26 cellular contexts compared by ENCODE assay signal in the genomic region with DNA sequence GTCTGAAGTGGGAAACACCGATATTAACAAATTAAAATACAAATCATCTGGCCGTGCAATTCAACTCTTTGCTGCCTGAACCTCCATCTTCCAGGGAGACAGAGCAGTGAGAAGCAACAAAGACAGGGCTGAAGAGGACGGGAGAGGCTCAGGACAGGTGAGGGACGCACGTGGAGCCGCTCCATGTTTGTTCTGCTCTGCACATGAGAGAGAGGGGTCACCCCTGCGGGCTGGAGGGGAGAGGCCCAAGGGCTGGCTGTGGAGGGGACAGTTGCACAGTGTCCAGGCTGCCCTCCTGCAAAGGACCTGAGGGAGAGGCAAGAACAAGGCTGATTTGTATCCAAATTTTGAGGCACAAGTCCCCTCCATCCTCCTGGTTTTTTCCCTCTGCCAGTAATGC. TPM values are rescaled to one million over a fixed set of nuclear protein-coding genes. Genes with fewer than 3 reads are reported as not detected.
DNase-seq lines count a peak whose midpoint lies in the region; ATAC-seq and TF ChIP-seq lines count a peak whose summit lies in the region.
"Had no signal": no experiment of that assay in that cellular context is flagged by ENCODE, and none has a peak within 500 bp of the region (broad histone marks: within the 10 kb centered on the region; RNA-seq: fewer than 3 reads in every experiment).

No MANE protein-coding gene starts in this region.

- no peaks in the 10 kb centered on the region for H3K36me3 ChIP-seq in BE2C

- TF ChIP-seq CTCF in VCaP (conservative IDR thresholded peaks at IDR 0.05) (no peak), BE2C (IDR thresholded peaks at IDR 0.05; ENCODE audit: low read depth, low read length) (no peak)

- H3K4me3 ChIP-seq in BE2C (ENCODE audit: low read depth, low read length), result no peak overlapping the region

- DNase-seq in caudate nucleus (lab: John Stamatoyannopoulos, UW) (no peak), substantia nigra (lab: John Stamatoyannopoulos, UW) (no peak), BE2C (no peak)
- DNase-seq in activated CD4-positive, CD25-positive, alpha-beta regulatory T cell treated with anti-CD3 and anti-CD28 coated beads, Interleukin-2, amount 50 U/mL, for 72 hours, result no peak
- DNase-seq: CD4-positive, CD25-positive, alpha-beta regulatory T cell; EL; GF-D8; H7; HFFc6; KG1; NCI-H1092; NCI-H1436; NCI-H187 treated with DMSO at 0.1 percent for 48 hours; NCI-H2107; NCI-H446 treated with DMSO at 0.1 percent for 48 hours; NCI-H748 treated with DMSO at 0.1 percent for 48 hours; NK-92 treated with Interleukin-12 subunit alpha and Interleukin-12 subunit beta, amount 100 ng/mL, for 24 hours; SIG-M5 had no signal

- ATAC-seq in esophagus mucosa, result no peak
- ATAC-seq in HG03196 (IDR thresholded peaks at IDR 0.05; ENCODE audit: unreplicated experiment), result no peak

- H3K4me1 ChIP-seq in BE2C, result no peaks in the 10 kb centered on the region

- H3K27me3 ChIP-seq in layer of hippocampus (ENCODE audit: control insufficient read depth, insufficient read depth, low read length), result no peaks in the 10 kb centered on the region
- peaks cover 3% of the 10 kb centered on the region; the same call in 1 of the 2 replicates for H3K27me3 ChIP-seq in BE2C

- no peaks in the 10 kb centered on the region for H3K9me3 ChIP-seq in BE2C

- peak overlapping the region; percentile 88 for H3K27ac ChIP-seq in VCaP
- H3K27ac ChIP-seq in caudate nucleus (ENCODE audit: low read depth, low read length), result peak overlapping the region; percentile 90
- H3K27ac ChIP-seq in layer of hippocampus (ENCODE audit: low read depth, low read length), result peak overlapping the region; percentile 90
- peak overlapping the region; percentile 98 for H3K27ac ChIP-seq in substantia nigra (ENCODE audit: low read depth, low read length, poor library complexity, severe bottlenecking)
- H3K27ac ChIP-seq: HL-60, RWPE1 had no signal

RNA-seq across cellular contexts. Expression of gene COBL, which starts 41.7 kb away (rescaled TPM):
- polyA plus RNA-seq in BE2C (2012; ENCODE audit: insufficient read depth, insufficient read length, low read depth), result not detected
- 10.4 TPM for total RNA-seq in esophagus mucosa
- total RNA-seq: A673, HFFc6 had no signal
- polyA plus RNA-seq: BJ had no signal
